In the genomic region with DNA sequence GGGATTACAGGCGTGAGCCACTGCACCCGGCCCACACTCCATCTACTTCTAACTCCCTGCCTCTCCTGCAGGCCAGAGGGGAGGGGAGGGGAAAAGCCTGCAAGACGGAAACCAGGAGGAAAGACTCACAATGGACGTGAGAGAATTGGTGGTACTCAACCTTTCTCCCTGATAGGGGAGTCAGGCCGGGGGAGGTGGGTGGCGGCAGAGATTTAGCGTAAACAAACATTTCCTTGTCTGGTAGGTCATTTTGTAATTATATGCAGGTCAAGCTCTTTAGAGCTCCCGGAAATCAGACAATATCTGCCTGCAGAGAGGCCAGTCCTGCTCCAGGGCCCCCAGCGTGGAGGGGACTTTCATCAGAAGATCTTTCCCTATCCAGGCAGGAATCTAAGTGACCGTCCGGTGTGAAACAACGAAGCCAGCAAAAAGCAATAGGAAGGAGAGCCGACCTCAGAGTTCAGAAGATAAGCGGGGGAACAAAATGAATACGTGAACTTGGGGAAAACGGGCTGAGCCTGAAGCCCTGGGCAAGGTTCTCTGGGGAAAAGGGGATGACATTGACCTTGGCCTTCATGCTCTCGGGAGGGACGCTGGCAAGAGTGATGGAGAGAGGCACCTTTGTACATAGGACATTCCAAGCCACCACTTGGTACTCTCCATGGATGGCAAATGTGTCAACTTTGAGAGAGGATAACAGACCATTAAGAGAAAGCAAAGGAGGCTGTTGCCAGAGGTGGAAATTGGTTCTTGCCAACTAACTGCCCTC, we compare ENCODE assay signal across 19 cellular contexts.
DNase-seq lines count a peak whose midpoint lies in the region; ATAC-seq and TF ChIP-seq lines count a peak whose summit lies in the region.
"Had no signal": no experiment of that assay in that cellular context is flagged by ENCODE, and none has a peak within 500 bp of the region (broad histone marks: within the 10 kb centered on the region; RNA-seq: fewer than 3 reads in every experiment).

No MANE protein-coding gene starts in this region.

- CTCF ChIA-PET in activated CD4-positive, alpha-beta T cell treated with anti-CD3 and anti-CD28 coated beads for 36 hours (lab: Charles Lee): no interaction called here

- no peaks in the 10 kb centered on the region for H3K27me3 Mint-ChIP-seq in activated CD4-positive, alpha-beta T cell treated with anti-CD3 and anti-CD28 coated beads for 36 hours
- H3K27me3 Mint-ChIP-seq in T-helper 17 cell: peaks cover 14% of the 10 kb centered on the region
- H3K27me3 Mint-ChIP-seq: CD4-positive, alpha-beta T cell had no signal

- no peak for DNase-seq in activated CD4-positive, alpha-beta T cell treated with anti-CD3 and anti-CD28 coated beads for 36 hours
- no peak for DNase-seq in activated CD4-positive, alpha-beta T cell treated with anti-CD3 and anti-CD28 coated beads, Interleukin-2, amount 50 U/mL, for 4 hours
- no peak for DNase-seq in T-helper 17 cell
- no peak for DNase-seq in left lung
- DNase-seq in spleen: no peak
- no peak for DNase-seq in SKM-1 (lab: John Stamatoyannopoulos, UW; ENCODE audit: unreplicated experiment)
- no peak for DNase-seq in NCI-H2029 (lab: John Stamatoyannopoulos, UW)
- DNase-seq in AG20443 (ENCODE audit: low spot score): no peak
- DNase-seq: activated naive CD4-positive, alpha-beta T cell treated with Interleukin-2 at 50 U/mL for 16 hours; CD4-positive, alpha-beta T cell; NCI-H1694; NCI-H510A treated with DMSO at 0.1 percent for 48 hours; PC-3; SW 1271; transverse colon; WERI-Rb-1 had no signal

- no peaks in the 10 kb centered on the region for H3K9me3 Mint-ChIP-seq in activated CD4-positive, alpha-beta T cell treated with anti-CD3 and anti-CD28 coated beads for 36 hours (ENCODE audit: low read depth)
- H3K9me3 Mint-ChIP-seq: CD4-positive, alpha-beta T cell; stimulated activated effector memory CD8-positive, alpha-beta T cell treated with anti-CD3 and anti-CD28 coated beads, Interleukin-12 subunit alpha, Interleukin-12 subunit beta, amount 100 ng/mL, for 72 hours had no signal

- peaks cover 34% of the 10 kb centered on the region for H3K4me1 Mint-ChIP-seq in activated CD4-positive, alpha-beta T cell treated with anti-CD3 and anti-CD28 coated beads for 36 hours
- H3K4me1 Mint-ChIP-seq in T-helper 17 cell: peaks cover 22% of the 10 kb centered on the region

- TF ChIP-seq POLR2A in spleen (IDR thresholded peaks at IDR 0.05): no peak

- H3K27me3 ChIP-seq in left lung (no peaks in the 10 kb centered on the region), spleen (replicated peaks in 1 of 7) (no peaks in the 10 kb centered on the region)
- H3K27me3 ChIP-seq: transverse colon had no signal

- H3K36me3 ChIP-seq in left lung (no peaks in the 10 kb centered on the region), spleen (no peaks in the 10 kb centered on the region)
- H3K36me3 ChIP-seq: transverse colon, WERI-Rb-1 had no signal

- no peak for ATAC-seq in activated CD4-positive, alpha-beta T cell treated with anti-CD3 and anti-CD28 coated beads for 36 hours
- ATAC-seq in T-helper 17 cell: no peak
- ATAC-seq in left lung: peak; percentile 13
- ATAC-seq: PC-3; stimulated activated effector memory CD8-positive, alpha-beta T cell treated with anti-CD3 and anti-CD28 coated beads, Interleukin-12 subunit alpha, Interleukin-12 subunit beta, amount 100 ng/mL, for 72 hours had no signal

- no peak overlapping the region for H3K4me3 Mint-ChIP-seq in activated CD4-positive, alpha-beta T cell treated with anti-CD3 and anti-CD28 coated beads for 36 hours
- H3K4me3 Mint-ChIP-seq in T-helper 17 cell: no peak overlapping the region
- H3K4me3 Mint-ChIP-seq: CD4-positive, alpha-beta T cell; stimulated activated effector memory CD8-positive, alpha-beta T cell treated with anti-CD3 and anti-CD28 coated beads, Interleukin-12 subunit alpha, Interleukin-12 subunit beta, amount 100 ng/mL, for 72 hours had no signal

- POLR2A ChIA-PET in activated CD4-positive, alpha-beta T cell treated with anti-CD3 and anti-CD28 coated beads for 36 hours (lab: Charles Lee): interaction anchor here (0.6 kb wide), 1 partner anchor 12 kb away, joined by 3 read pairs; no protein-coding TSS in a partner anchor

- no peak overlapping the region for H3K4me3 ChIP-seq in left lung
- H3K4me3 ChIP-seq in spleen: no peak overlapping the region
- H3K4me3 ChIP-seq: coronary artery, smooth muscle cell, transverse colon had no signal

- H3K27ac ChIP-seq in left lung: peak overlapping the region in 1 of 2 donors; percentile 33
- peak overlapping the region in 5 of 8 donors; percentile 15 to 39 (median 26) for H3K27ac ChIP-seq in spleen
- H3K27ac ChIP-seq: WERI-Rb-1 had no signal

- H3K27ac Mint-ChIP-seq in activated CD4-positive, alpha-beta T cell treated with anti-CD3 and anti-CD28 coated beads for 36 hours: peak overlapping the region; percentile 5
- peak overlapping the region; percentile 67 for H3K27ac Mint-ChIP-seq in T-helper 17 cell
- H3K27ac Mint-ChIP-seq: CD4-positive, alpha-beta T cell; stimulated activated effector memory CD8-positive, alpha-beta T cell treated with anti-CD3 and anti-CD28 coated beads, Interleukin-12 subunit alpha, Interleukin-12 subunit beta, amount 100 ng/mL, for 72 hours had no signal

- no peaks in the 10 kb centered on the region for H3K9me3 ChIP-seq in T-helper 17 cell (ENCODE audit: control insufficient read depth, low read length, poor library complexity, severe bottlenecking)
- H3K9me3 ChIP-seq in left lung: no peaks in the 10 kb centered on the region
- H3K9me3 ChIP-seq in spleen: no peaks in the 10 kb centered on the region
- H3K9me3 ChIP-seq: transverse colon had no signal

- WGBS in spleen, 5 donors: 64 to 69% (median 68%) methylated on average over 18 of the region's 18 CpGs

- TF ChIP-seq CTCF in left lung (IDR thresholded peaks at IDR 0.05) (no peak), spleen (IDR thresholded peaks at IDR 0.05 in 8 of 11, conservative IDR thresholded peaks at IDR 0.05 in 3 of 11) (no peak)

- intact Hi-C loops in activated CD4-positive, alpha-beta T cell treated with anti-CD3 and anti-CD28 coated beads for 36 hours (cut with DNase I, micrococcal nuclease): no loop called here
- intact Hi-C loops in left lung (cut with DNase I): no loop called here
- intact Hi-C loops in spleen (cut with DNase I; ENCODE audit: low total_unique reads): loop anchor here (10.0 kb wide), 1 partner anchor 401 kb away; a partner anchor contains a TSS

- H3K36me3 Mint-ChIP-seq in activated CD4-positive, alpha-beta T cell treated with anti-CD3 and anti-CD28 coated beads for 36 hours (ENCODE audit: low read depth): no peaks in the 10 kb centered on the region
- no peaks in the 10 kb centered on the region for H3K36me3 Mint-ChIP-seq in T-helper 17 cell (ENCODE audit: low read depth)
- H3K36me3 Mint-ChIP-seq: stimulated activated effector memory CD8-positive, alpha-beta T cell treated with anti-CD3 and anti-CD28 coated beads, Interleukin-12 subunit alpha, Interleukin-12 subunit beta, amount 100 ng/mL, for 72 hours had no signal

- peaks cover 4 to 38% of the 10 kb centered on the region in 2 donors for H3K4me1 ChIP-seq in left lung
- H3K4me1 ChIP-seq in spleen: peaks cover 24 to 67% (median 42%) of the 10 kb centered on the region in 6 donors
